ENCODE assay signal across 13 cellular contexts in the genomic region with DNA sequence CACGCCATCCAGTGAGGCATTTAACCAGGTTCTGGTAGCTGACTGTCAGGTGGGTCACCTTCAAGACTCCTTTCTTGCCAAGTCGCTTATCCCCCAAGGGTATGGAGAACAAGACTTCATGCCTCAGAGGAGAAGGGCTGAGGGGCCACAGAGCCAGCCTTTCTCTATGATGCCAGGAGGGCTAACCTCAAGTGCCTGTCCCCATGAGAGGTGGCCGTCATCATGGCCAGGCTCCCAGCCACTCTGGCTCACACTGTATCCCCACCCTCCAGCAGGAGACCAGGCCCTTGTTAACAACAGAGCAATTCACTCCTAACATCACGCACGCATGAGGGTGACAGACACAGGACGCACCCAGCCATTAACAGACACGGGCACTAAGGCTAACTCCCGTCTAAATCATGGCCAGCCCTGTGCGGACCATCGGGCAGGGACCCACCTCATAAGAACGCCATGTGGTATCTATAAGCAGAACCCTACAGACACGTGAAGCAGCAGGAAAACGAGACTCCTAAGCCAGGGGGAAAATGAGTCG. TPM values are rescaled to one million over a fixed set of nuclear protein-coding genes. Genes with fewer than 3 reads are reported as not detected.
DNase-seq lines count a peak whose midpoint lies in the region; ATAC-seq, FAIRE-seq and TF ChIP-seq lines count a peak whose summit lies in the region.
"Had no signal": no experiment of that assay in that cellular context is flagged by ENCODE, and none has a peak within 500 bp of the region (broad histone marks: within the 10 kb centered on the region; RNA-seq: fewer than 3 reads in every experiment).

No MANE protein-coding gene starts in this region.

- no peak overlapping the region for H3K18ac ChIP-seq in H9 (ENCODE audit: insufficient read length, low read depth, low read length)

- no peak overlapping the region for H2AK5ac ChIP-seq in H9 (ENCODE audit: insufficient read length, low read length)

- peak; percentile 28 for FAIRE-seq in bronchial epithelial cell (lab: Jason Lieb, UNC)
- FAIRE-seq: G401.6 had no signal

- peaks cover 2% of the 10 kb centered on the region for H3K79me1 ChIP-seq in H9 (ENCODE audit: insufficient read depth, low read depth, low read length, poor library complexity, severe bottlenecking)

- H3K4me3 Mint-ChIP-seq in CD14-positive monocyte = peak overlapping the region; percentile 60 to 82
- H3K4me3 Mint-ChIP-seq in H9 = no peak overlapping the region

- no peak overlapping the region for H2BK15ac ChIP-seq in H9 (ENCODE audit: low read depth, low read length)

- H3K56ac ChIP-seq in H9 (ENCODE audit: insufficient read length, low read depth, low read length) = no peak overlapping the region

- no peak overlapping the region for H2BK20ac ChIP-seq in H9 (ENCODE audit: low read depth, low read length, poor library complexity, severe bottlenecking)

- H3K4me2 ChIP-seq in H9 (ENCODE audit: insufficient read depth, insufficient read length, low read length) = no peak overlapping the region
- no peak overlapping the region for H3K4me2 ChIP-seq in osteoblast (ENCODE audit: insufficient read depth, low read length)

- H3K9me3 Mint-ChIP-seq in CD14-positive monocyte (no peaks in the 10 kb centered on the region), H9 (no peaks in the 10 kb centered on the region)

- intact Hi-C loops in CD14-positive monocyte (cut with micrococcal nuclease) = loop anchor here in 1 of 2 donors (5.0 kb wide), 1 partner anchor 96 kb away; a partner anchor contains a TSS
- intact Hi-C loops in ascending aorta (cut with DNase I) = no loop called here

- H3T11ph ChIP-seq in H9 (ENCODE audit: low read length) = no peak overlapping the region

- DNase-seq in CD14-positive monocyte (ENCODE audit: low spot score) (no peak), H9 (no peak), bronchial epithelial cell (ENCODE audit: low read depth) (no peak), osteoblast (ENCODE audit: insufficient read length, low spot score, missing footprints) (peak; percentile 72), SKM-1 (lab: John Stamatoyannopoulos, UW; ENCODE audit: unreplicated experiment) (no peak), hippocampal formation (lab: John Stamatoyannopoulos, UW) (no peak), ascending aorta (ENCODE audit: low spot score in 2 of 2) (no peak)
- DNase-seq: NCI-H1092 treated with DMSO at 0.1 percent for 48 hours, NCI-H345, WERI-Rb-1 had no signal

- H3K4ac ChIP-seq in H9 (ENCODE audit: low read depth, low read length) = no peak overlapping the region

- H3K79me2 ChIP-seq in H9 (ENCODE audit: insufficient read depth, low read length) (no peaks in the 10 kb centered on the region; the same call in 1 of the 2 replicates), osteoblast (ENCODE audit: insufficient read depth, low read length) (peaks cover 95% of the 10 kb centered on the region)

- H3K9me3 ChIP-seq in H9 (ENCODE audit: control insufficient read depth, low read depth, low read length) (no peaks in the 10 kb centered on the region), osteoblast (ENCODE audit: low read depth, low read length) (no peaks in the 10 kb centered on the region), ascending aorta (no peaks in the 10 kb centered on the region)

- H3K27me3 ChIP-seq in H9 (ENCODE audit: insufficient read depth, low read length) (no peaks in the 10 kb centered on the region), bronchial epithelial cell (ENCODE audit: control insufficient read depth, insufficient read depth, low read length) (no peaks in the 10 kb centered on the region), osteoblast (ENCODE audit: insufficient read depth, low read length) (no peaks in the 10 kb centered on the region), ascending aorta (no peaks in the 10 kb centered on the region)

- H3K4me3 ChIP-seq in bronchial epithelial cell (ENCODE audit: low read depth, low read length) (no peak overlapping the region), osteoblast (ENCODE audit: insufficient read depth, low read length) (no peak overlapping the region), ascending aorta (no peak overlapping the region)

- H3K27me3 Mint-ChIP-seq in CD14-positive monocyte (ENCODE audit: low read depth in 3 of 3) (peaks cover 0 to 3% (median 0%) of the 10 kb centered on the region in 3 donors), H9 (ENCODE audit: low read depth) (no peaks in the 10 kb centered on the region)
- H3K27me3 Mint-ChIP-seq: progenitor cell of endocrine pancreas had no signal

- H4K20me1 ChIP-seq in H9 (ENCODE audit: control insufficient read depth, insufficient read depth, insufficient read length) = no peaks in the 10 kb centered on the region
- H4K20me1 ChIP-seq in osteoblast (ENCODE audit: insufficient read depth, low read length) = peaks cover 59% of the 10 kb centered on the region

- no peak overlapping the region for H3K9ac ChIP-seq in H9 (ENCODE audit: extremely low read depth, insufficient read length, low read length)

- H3K23me2 ChIP-seq in H9 (ENCODE audit: insufficient read length, low read depth, low read length, poor library complexity, severe bottlenecking) = no peaks in the 10 kb centered on the region

- H3K36me3 ChIP-seq in bronchial epithelial cell (ENCODE audit: control insufficient read depth, insufficient read depth, low read length) = peaks cover 9% of the 10 kb centered on the region
- H3K36me3 ChIP-seq in osteoblast (ENCODE audit: insufficient read depth, low read length) = peaks cover 2% of the 10 kb centered on the region
- H3K36me3 ChIP-seq in ascending aorta = peaks cover 2 to 7% of the 10 kb centered on the region in 2 donors
- H3K36me3 ChIP-seq: WERI-Rb-1 had no signal

- H3K27ac Mint-ChIP-seq in CD14-positive monocyte (peak overlapping the region; percentile 97 to 99 (median 99)), H9 (peak overlapping the region in 2 of 3 experiments; percentile 45 to 64; a peak in 3 of 7 replicates)
- H3K27ac Mint-ChIP-seq: progenitor cell of endocrine pancreas had no signal

- peaks cover 64% of the 10 kb centered on the region for H3K4me1 Mint-ChIP-seq in CD14-positive monocyte
- peaks cover 22 to 25% of the 10 kb centered on the region in 2 experiments for H3K4me1 Mint-ChIP-seq in H9

- H2AFZ ChIP-seq in H9 (ENCODE audit: low read length) (no peak overlapping the region), osteoblast (ENCODE audit: low read length) (no peak overlapping the region)

- H3K36me3 Mint-ChIP-seq in CD14-positive monocyte = peaks cover 28 to 36% of the 10 kb centered on the region in 2 donors
- H3K36me3 Mint-ChIP-seq in H9 (ENCODE audit: insufficient read depth in 1 of 3, low read depth in 3 of 3) = peaks cover 0 to 2% (median 0%) of the 10 kb centered on the region in 3 experiments; a peak in 1 of 7 replicates

- no peak overlapping the region for H2BK120ac ChIP-seq in H9 (ENCODE audit: low read depth, low read length, poor library complexity, severe bottlenecking)

- no peak overlapping the region for H2BK5ac ChIP-seq in H9 (ENCODE audit: insufficient read length, low read length)

- no peak overlapping the region for H4K8ac ChIP-seq in H9 (replicated peaks; ENCODE audit: insufficient read length, low read depth, low read length)

- TF ChIP-seq CTCF in CD14-positive monocyte (IDR thresholded peaks at IDR 0.05) (no peak), H9 (conservative IDR thresholded peaks at IDR 0.05) (no peak), bronchial epithelial cell (IDR thresholded peaks at IDR 0.05; ENCODE audit: insufficient read depth, low read length, severe bottlenecking) (no peak), osteoblast (IDR thresholded peaks at IDR 0.05; ENCODE audit: extremely low read depth, low read depth, low read length) (no peak), ascending aorta (IDR thresholded peaks at IDR 0.05) (no peak)

- no peak overlapping the region for H3K23ac ChIP-seq in H9 (ENCODE audit: insufficient read length, low read depth, low read length)

- H3K4me1 ChIP-seq in H9 (ENCODE audit: insufficient read depth, low read length) (no peaks in the 10 kb centered on the region; the same call in 1 of the 2 replicates), osteoblast (ENCODE audit: insufficient read depth, low read length) (peaks cover 33% of the 10 kb centered on the region), ascending aorta (peaks cover 18 to 36% of the 10 kb centered on the region in 2 donors)

- H3K14ac ChIP-seq in H9 (ENCODE audit: insufficient read depth, low read length) = no peak overlapping the region

- no peak overlapping the region for H4K91ac ChIP-seq in H9 (ENCODE audit: insufficient read length, low read depth, low read length)

- no peak overlapping the region for H4K5ac ChIP-seq in H9 (ENCODE audit: insufficient read length, low read depth, low read length)

- ATAC-seq in HG02840 (IDR thresholded peaks at IDR 0.05; ENCODE audit: low FRiP score, unreplicated experiment) = no peak

- H3K27ac ChIP-seq in H9 (ENCODE audit: insufficient read length, low read depth, low read length) = no peak overlapping the region
- peak overlapping the region; percentile 36 for H3K27ac ChIP-seq in osteoblast (ENCODE audit: low read depth, low read length)
- H3K27ac ChIP-seq in ascending aorta = no peak overlapping the region
- H3K27ac ChIP-seq: WERI-Rb-1 had no signal

- WGBS in H9 (ENCODE audit: extremely low coverage, insufficient read length, low lambda C conversion rate) = no CpG with 5 or more reads among the region's 14 CpGs

- H2BK12ac ChIP-seq in H9 (ENCODE audit: insufficient read length, low read depth, low read length) = no peak overlapping the region

RNA-seq across cellular contexts. Expression of a gene that starts 38.6 kb away (rescaled TPM):
- not detected for polyA plus RNA-seq in CD14-positive monocyte
- total RNA-seq in H9 (2021) (241 and 255 TPM in 2 replicates), bronchial epithelial cell (6.7 and 15.3 TPM in 2 replicates), osteoblast (7.7 and 8.0 TPM in 2 replicates), ascending aorta (93.1 TPM)

RNA-seq across cellular contexts. Expression of a gene that starts 45.3 kb away (rescaled TPM):
- 10 to 100 TPM; 12.2 to 12.6 TPM for polyA plus RNA-seq in CD14-positive monocyte
- 15.5 and 17.0 TPM in 2 replicates for total RNA-seq in H9 (2021)
- 9.7 and 13.8 TPM in 2 replicates for total RNA-seq in bronchial epithelial cell
- 17.1 and 18.5 TPM in 2 replicates for total RNA-seq in osteoblast
- total RNA-seq in ascending aorta = 30.5 TPM

RNA-seq across cellular contexts. Expression of a gene that starts 57.4 kb away (rescaled TPM):
- 10 to 100 TPM; 38.5 to 48.3 TPM for polyA plus RNA-seq in CD14-positive monocyte
- total RNA-seq in H9 (2021) (46.1 and 50.0 TPM in 2 replicates), bronchial epithelial cell (13.2 and 17.1 TPM in 2 replicates), osteoblast (77.8 and 90.8 TPM in 2 replicates), ascending aorta (233 TPM)

Comparison
In these comparisons a context has a peak if more than half of its experiments do, and no peak if none do; other contexts are left out.
1. H3K4me3 Mint-ChIP-seq: peak in CD14-positive monocyte (2 of 2); none in H9 (0 of 2).